ENCODE assay signal across 1 cellular context in the genomic region with DNA sequence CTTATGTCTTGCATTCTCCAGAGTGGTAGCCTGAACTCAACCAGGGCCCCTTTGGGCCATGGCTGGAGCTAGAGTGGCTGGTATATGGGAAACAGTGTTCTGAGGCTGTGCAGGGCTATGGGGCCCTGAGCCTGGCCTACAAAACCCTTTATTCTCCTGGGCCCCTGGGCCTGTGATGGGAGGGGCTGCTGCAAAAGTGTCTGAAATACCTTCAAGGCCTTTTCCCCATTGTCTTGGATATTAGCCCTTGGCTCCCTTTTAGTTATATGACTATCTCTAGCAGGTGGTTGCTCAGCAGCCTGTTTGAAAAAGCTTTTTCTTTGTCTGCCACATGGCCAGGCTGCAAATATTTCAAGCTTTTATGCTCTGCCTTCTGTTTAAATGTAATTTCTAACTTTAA.
TF ChIP-seq lines count a peak whose summit lies in the region.

No MANE protein-coding gene starts in this region.

TF ChIP-seq in GM23338, 12 proteins besides CTCF, POLR2A, EP300 and RAD21 (continued from another document):
- TF ChIP-seq, protein P1, sequence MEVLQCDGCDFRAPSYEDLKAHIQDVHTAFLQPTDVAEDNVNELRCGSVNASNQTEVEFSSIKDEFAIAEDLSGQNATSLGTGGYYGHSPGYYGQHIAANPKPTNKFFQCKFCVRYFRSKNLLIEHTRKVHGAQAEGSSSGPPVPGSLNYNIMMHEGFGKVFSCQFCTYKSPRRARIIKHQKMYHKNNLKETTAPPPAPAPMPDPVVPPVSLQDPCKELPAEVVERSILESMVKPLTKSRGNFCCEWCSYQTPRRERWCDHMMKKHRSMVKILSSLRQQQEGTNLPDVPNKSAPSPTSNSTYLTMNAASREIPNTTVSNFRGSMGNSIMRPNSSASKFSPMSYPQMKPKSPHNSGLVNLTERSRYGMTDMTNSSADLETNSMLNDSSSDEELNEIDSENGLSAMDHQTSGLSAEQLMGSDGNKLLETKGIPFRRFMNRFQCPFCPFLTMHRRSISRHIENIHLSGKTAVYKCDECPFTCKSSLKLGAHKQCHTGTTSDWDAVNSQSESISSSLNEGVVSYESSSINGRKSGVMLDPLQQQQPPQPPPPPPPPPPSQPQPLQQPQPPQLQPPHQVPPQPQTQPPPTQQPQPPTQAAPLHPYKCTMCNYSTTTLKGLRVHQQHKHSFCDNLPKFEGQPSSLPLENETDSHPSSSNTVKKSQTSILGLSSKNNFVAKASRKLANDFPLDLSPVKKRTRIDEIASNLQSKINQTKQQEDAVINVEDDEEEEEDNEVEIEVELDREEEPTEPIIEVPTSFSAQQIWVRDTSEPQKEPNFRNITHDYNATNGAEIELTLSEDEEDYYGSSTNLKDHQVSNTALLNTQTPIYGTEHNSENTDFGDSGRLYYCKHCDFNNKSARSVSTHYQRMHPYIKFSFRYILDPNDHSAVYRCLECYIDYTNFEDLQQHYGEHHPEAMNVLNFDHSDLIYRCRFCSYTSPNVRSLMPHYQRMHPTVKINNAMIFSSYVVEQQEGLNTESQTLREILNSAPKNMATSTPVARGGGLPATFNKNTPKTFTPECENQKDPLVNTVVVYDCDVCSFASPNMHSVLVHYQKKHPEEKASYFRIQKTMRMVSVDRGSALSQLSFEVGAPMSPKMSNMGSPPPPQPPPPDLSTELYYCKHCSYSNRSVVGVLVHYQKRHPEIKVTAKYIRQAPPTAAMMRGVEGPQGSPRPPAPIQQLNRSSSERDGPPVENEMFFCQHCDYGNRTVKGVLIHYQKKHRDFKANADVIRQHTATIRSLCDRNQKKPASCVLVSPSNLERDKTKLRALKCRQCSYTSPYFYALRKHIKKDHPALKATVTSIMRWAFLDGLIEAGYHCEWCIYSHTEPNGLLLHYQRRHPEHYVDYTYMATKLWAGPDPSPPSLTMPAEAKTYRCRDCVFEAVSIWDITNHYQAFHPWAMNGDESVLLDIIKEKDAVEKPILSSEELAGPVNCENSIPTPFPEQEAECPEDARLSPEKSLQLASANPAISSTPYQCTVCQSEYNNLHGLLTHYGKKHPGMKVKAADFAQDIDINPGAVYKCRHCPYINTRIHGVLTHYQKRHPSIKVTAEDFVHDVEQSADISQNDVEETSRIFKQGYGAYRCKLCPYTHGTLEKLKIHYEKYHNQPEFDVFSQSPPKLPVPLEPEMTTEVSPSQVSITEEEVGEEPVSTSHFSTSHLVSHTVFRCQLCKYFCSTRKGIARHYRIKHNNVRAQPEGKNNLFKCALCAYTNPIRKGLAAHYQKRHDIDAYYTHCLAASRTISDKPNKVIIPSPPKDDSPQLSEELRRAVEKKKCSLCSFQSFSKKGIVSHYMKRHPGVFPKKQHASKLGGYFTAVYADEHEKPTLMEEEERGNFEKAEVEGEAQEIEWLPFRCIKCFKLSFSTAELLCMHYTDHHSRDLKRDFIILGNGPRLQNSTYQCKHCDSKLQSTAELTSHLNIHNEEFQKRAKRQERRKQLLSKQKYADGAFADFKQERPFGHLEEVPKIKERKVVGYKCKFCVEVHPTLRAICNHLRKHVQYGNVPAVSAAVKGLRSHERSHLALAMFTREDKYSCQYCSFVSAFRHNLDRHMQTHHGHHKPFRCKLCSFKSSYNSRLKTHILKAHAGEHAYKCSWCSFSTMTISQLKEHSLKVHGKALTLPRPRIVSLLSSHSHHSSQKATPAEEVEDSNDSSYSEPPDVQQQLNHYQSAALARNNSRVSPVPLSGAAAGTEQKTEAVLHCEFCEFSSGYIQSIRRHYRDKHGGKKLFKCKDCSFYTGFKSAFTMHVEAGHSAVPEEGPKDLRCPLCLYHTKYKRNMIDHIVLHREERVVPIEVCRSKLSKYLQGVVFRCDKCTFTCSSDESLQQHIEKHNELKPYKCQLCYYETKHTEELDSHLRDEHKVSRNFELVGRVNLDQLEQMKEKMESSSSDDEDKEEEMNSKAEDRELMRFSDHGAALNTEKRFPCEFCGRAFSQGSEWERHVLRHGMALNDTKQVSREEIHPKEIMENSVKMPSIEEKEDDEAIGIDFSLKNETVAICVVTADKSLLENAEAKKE (CRISPR knock-in tag; IDR thresholded peaks at IDR 0.05): no peak
- no peak for TF ChIP-seq POLR2AphosphoS5 (IDR thresholded peaks at IDR 0.05; ENCODE audit: low read depth)
- no peak for TF ChIP-seq EZH2phosphoT487 (IDR thresholded peaks at IDR 0.05; ENCODE audit: unreplicated experiment)
